19 cellular contexts compared by ENCODE assay signal in genomic region chr9:331197-331596, GRCh38.
"Had no signal": no experiment of that assay in that cellular context is flagged by ENCODE, and none has a peak within 500 bp of the region (broad histone marks: within the 10 kb centered on the region; RNA-seq: fewer than 3 reads in every experiment).

No MANE protein-coding gene starts in this region.

- H3K27ac ChIP-seq: ascending aorta, coronary artery, left ventricle myocardium inferior, ovary, psoas muscle, stomach, vagina, VCaP had no signal

- DNase-seq: activated CD4-positive, alpha-beta T cell treated with anti-CD3 and anti-CD28 coated beads for 1 hour; activated naive CD4-positive, alpha-beta T cell treated with Interleukin-2 at 50 U/mL for 16 hours; activated naive CD8-positive, alpha-beta T cell treated with anti-CD3 and anti-CD28 coated beads, Interleukin-2, amount 50 U/mL, for 24 hours; hypothalamus; immature natural killer cell; kidney glomerular epithelial cell; left ventricle myocardium inferior; mammary epithelial cell; ovary; psoas muscle; right cardiac atrium; stomach; T-helper 2 cell; trophoblast cell had no signal

- ATAC-seq: activated naive CD8-positive, alpha-beta T cell treated with anti-CD3 and anti-CD28 coated beads, Interleukin-2, amount 50 U/mL, for 24 hours; activated T-helper 17 cell treated with anti-CD3 and anti-CD28 coated beads, Interleukin-2, amount 50 U/mL, for 72 hours; psoas muscle; right cardiac atrium had no signal

- H3K4me3 ChIP-seq: ascending aorta, coronary artery, left ventricle myocardium inferior, ovary, psoas muscle, stomach, vagina had no signal

- H3K27ac Mint-ChIP-seq: activated naive CD8-positive, alpha-beta T cell treated with anti-CD3 and anti-CD28 coated beads, Interleukin-2, amount 50 U/mL, for 24 hours; activated T-helper 17 cell treated with anti-CD3 and anti-CD28 coated beads, Interleukin-2, amount 50 U/mL, for 72 hours had no signal

- H3K36me3 ChIP-seq: ascending aorta, left ventricle myocardium inferior, ovary had no signal

- H3K9me3 Mint-ChIP-seq: activated naive CD8-positive, alpha-beta T cell treated with anti-CD3 and anti-CD28 coated beads, Interleukin-2, amount 50 U/mL, for 24 hours; activated T-helper 17 cell treated with anti-CD3 and anti-CD28 coated beads, Interleukin-2, amount 50 U/mL, for 72 hours; immature natural killer cell had no signal

- H3K4me1 ChIP-seq: ascending aorta, left ventricle myocardium inferior, psoas muscle, vagina had no signal

- H3K27me3 ChIP-seq: ascending aorta, ovary, stomach, vagina had no signal

- H3K27me3 Mint-ChIP-seq: activated naive CD8-positive, alpha-beta T cell treated with anti-CD3 and anti-CD28 coated beads, Interleukin-2, amount 50 U/mL, for 24 hours; activated T-helper 17 cell treated with anti-CD3 and anti-CD28 coated beads, Interleukin-2, amount 50 U/mL, for 72 hours had no signal

- H3K9me3 ChIP-seq: ascending aorta, left ventricle myocardium inferior, ovary, psoas muscle, stomach, vagina had no signal

- H3K4me3 Mint-ChIP-seq: activated naive CD8-positive, alpha-beta T cell treated with anti-CD3 and anti-CD28 coated beads, Interleukin-2, amount 50 U/mL, for 24 hours; activated T-helper 17 cell treated with anti-CD3 and anti-CD28 coated beads, Interleukin-2, amount 50 U/mL, for 72 hours; immature natural killer cell had no signal
